Comparison of ENCODE assay signal across 1 cellular context in genomic region chr16:80466024-80466986, GRCh38.
TF ChIP-seq lines count a peak whose summit lies in the region.

No MANE protein-coding gene starts in this region.

TF ChIP-seq in HepG2, 621 proteins besides CTCF, POLR2A, EP300 and RAD21 (continued from another document and continues in another):
- peak; percentile 46; the same call in 1 of the 2 replicates for TF ChIP-seq ZNF788 (CRISPR knock-in tag; IDR thresholded peaks at IDR 0.05; ENCODE audit: borderline replicate concordance)
- TF ChIP-seq, protein P1, sequence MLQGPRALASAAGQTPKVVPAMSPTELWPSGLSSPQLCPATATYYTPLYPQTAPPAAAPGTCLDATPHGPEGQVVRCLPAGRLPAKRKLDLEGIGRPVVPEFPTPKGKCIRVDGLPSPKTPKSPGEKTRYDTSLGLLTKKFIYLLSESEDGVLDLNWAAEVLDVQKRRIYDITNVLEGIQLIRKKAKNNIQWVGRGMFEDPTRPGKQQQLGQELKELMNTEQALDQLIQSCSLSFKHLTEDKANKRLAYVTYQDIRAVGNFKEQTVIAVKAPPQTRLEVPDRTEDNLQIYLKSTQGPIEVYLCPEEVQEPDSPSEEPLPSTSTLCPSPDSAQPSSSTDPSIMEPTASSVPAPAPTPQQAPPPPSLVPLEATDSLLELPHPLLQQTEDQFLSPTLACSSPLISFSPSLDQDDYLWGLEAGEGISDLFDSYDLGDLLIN (CRISPR knock-in tag; IDR thresholded peaks at IDR 0.05; ENCODE audit: borderline replicate concordance): no peak
- TF ChIP-seq NCOA1 (CRISPR knock-in tag; IDR thresholded peaks at IDR 0.05): no peak
- peak; percentile 20; the same call in 1 of the 2 replicates for TF ChIP-seq TARDBP (CRISPR knock-in tag; IDR thresholded peaks at IDR 0.05)
- peak; percentile 20; the same call in 1 of the 2 replicates for TF ChIP-seq CSRNP1 (CRISPR knock-in tag; IDR thresholded peaks at IDR 0.05)
- no peak for TF ChIP-seq ZNF546 (CRISPR knock-in tag; conservative IDR thresholded peaks at IDR 0.05)
- no peak for TF ChIP-seq HIC2 (CRISPR knock-in tag; IDR thresholded peaks at IDR 0.05; ENCODE audit: low read depth)
- no peak for TF ChIP-seq ZNF891 (CRISPR knock-in tag; IDR thresholded peaks at IDR 0.05)
- no peak for TF ChIP-seq MAF1 (CRISPR knock-in tag; IDR thresholded peaks at IDR 0.05; ENCODE audit: borderline replicate concordance)
- TF ChIP-seq POGZ (CRISPR knock-in tag; IDR thresholded peaks at IDR 0.05): peak; percentile 67; the same call in 1 of the 2 replicates
- 0 out of 2 replicates have a peak, but pooled peaks have one; percentile 54 for TF ChIP-seq DNMT1 (CRISPR knock-in tag; IDR thresholded peaks at IDR 0.05)
- TF ChIP-seq PHF21A (CRISPR knock-in tag; IDR thresholded peaks at IDR 0.05): no peak
- TF ChIP-seq, protein P2, sequence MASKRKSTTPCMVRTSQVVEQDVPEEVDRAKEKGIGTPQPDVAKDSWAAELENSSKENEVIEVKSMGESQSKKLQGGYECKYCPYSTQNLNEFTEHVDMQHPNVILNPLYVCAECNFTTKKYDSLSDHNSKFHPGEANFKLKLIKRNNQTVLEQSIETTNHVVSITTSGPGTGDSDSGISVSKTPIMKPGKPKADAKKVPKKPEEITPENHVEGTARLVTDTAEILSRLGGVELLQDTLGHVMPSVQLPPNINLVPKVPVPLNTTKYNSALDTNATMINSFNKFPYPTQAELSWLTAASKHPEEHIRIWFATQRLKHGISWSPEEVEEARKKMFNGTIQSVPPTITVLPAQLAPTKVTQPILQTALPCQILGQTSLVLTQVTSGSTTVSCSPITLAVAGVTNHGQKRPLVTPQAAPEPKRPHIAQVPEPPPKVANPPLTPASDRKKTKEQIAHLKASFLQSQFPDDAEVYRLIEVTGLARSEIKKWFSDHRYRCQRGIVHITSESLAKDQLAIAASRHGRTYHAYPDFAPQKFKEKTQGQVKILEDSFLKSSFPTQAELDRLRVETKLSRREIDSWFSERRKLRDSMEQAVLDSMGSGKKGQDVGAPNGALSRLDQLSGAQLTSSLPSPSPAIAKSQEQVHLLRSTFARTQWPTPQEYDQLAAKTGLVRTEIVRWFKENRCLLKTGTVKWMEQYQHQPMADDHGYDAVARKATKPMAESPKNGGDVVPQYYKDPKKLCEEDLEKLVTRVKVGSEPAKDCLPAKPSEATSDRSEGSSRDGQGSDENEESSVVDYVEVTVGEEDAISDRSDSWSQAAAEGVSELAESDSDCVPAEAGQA (IDR thresholded peaks at IDR 0.05; ENCODE audit: low read depth): no peak
- TF ChIP-seq, protein P2 (CRISPR knock-in tag; IDR thresholded peaks at IDR 0.05; ENCODE audit: borderline replicate concordance): no peak
- no peak for TF ChIP-seq SAP130 (CRISPR knock-in tag; IDR thresholded peaks at IDR 0.05; ENCODE audit: low read depth)
- peak; percentile 73 for TF ChIP-seq REPIN1 (CRISPR knock-in tag; IDR thresholded peaks at IDR 0.05; ENCODE audit: borderline replicate concordance, low read depth)
- no peak for TF ChIP-seq TGIF2 (CRISPR knock-in tag; IDR thresholded peaks at IDR 0.05)
- TF ChIP-seq JUND (CRISPR knock-in tag; IDR thresholded peaks at IDR 0.05): 0 out of 2 replicates have a peak, but pooled peaks have one; percentile 26
- TF ChIP-seq, protein P3, sequence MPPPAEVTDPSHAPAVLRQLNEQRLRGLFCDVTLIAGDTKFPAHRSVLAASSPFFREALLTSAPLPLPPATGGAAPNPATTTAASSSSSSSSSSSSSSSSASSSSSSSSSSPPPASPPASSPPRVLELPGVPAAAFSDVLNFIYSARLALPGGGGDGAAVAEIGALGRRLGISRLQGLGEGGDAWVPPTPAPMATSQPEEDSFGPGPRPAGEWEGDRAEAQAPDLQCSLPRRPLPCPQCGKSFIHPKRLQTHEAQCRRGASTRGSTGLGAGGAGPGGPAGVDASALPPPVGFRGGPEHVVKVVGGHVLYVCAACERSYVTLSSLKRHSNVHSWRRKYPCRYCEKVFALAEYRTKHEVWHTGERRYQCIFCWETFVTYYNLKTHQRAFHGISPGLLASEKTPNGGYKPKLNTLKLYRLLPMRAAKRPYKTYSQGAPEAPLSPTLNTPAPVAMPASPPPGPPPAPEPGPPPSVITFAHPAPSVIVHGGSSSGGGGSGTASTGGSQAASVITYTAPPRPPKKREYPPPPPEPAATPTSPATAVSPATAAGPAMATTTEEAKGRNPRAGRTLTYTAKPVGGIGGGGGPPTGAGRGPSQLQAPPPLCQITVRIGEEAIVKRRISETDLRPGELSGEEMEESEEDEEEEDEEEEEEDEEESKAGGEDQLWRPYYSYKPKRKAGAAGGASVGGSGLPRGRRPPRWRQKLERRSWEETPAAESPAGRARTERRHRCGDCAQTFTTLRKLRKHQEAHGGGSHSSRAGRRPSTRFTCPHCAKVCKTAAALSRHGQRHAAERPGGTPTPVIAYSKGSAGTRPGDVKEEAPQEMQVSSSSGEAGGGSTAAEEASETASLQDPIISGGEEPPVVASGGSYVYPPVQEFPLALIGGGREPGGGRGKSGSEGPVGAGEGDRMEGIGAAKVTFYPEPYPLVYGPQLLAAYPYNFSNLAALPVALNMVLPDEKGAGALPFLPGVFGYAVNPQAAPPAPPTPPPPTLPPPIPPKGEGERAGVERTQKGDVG (CRISPR knock-in tag; IDR thresholded peaks at IDR 0.05; ENCODE audit: borderline replicate concordance): 0 out of 2 replicates have a peak, but pooled peaks have one; percentile 38
- 0 out of 2 replicates have a peak, but pooled peaks have one; percentile 43 for TF ChIP-seq ZNF576 (CRISPR knock-in tag; IDR thresholded peaks at IDR 0.05)
- no peak for TF ChIP-seq SRSF4 (IDR thresholded peaks at IDR 0.05; ENCODE audit: low read depth, low read length, poor library complexity, severe bottlenecking)
- TF ChIP-seq ZFY (CRISPR knock-in tag; IDR thresholded peaks at IDR 0.05): peak; percentile 36; the same call in 1 of the 2 replicates
- 0 out of 2 replicates have a peak, but pooled peaks have one; percentile 37 for TF ChIP-seq ZNF772 (CRISPR knock-in tag; IDR thresholded peaks at IDR 0.05)
- TF ChIP-seq MTF1 (CRISPR knock-in tag; IDR thresholded peaks at IDR 0.05): no peak
- TF ChIP-seq IKZF5 (CRISPR knock-in tag; IDR thresholded peaks at IDR 0.05): no peak; the same call in 1 of the 2 replicates
- peak; percentile 84; the same call in 1 of the 2 replicates for TF ChIP-seq TRAFD1 (CRISPR knock-in tag; IDR thresholded peaks at IDR 0.05; ENCODE audit: borderline replicate concordance)
- no peak for TF ChIP-seq GLMP (CRISPR knock-in tag; IDR thresholded peaks at IDR 0.05; ENCODE audit: borderline replicate concordance)
- TF ChIP-seq DZIP1 (CRISPR knock-in tag; IDR thresholded peaks at IDR 0.05): no peak
- TF ChIP-seq TRIM24 (CRISPR knock-in tag; IDR thresholded peaks at IDR 0.05): no peak
- no peak for TF ChIP-seq ZNF296 (CRISPR knock-in tag; conservative IDR thresholded peaks at IDR 0.05)
- no peak for TF ChIP-seq MLLT10 (CRISPR knock-in tag; IDR thresholded peaks at IDR 0.05)
- TF ChIP-seq NR1H2 (CRISPR knock-in tag; IDR thresholded peaks at IDR 0.05; ENCODE audit: borderline replicate concordance, low read depth): no peak
- TF ChIP-seq TRIM22 (IDR thresholded peaks at IDR 0.05): no peak
